ENCODE assay signal across 17 cellular contexts in the genomic region with DNA sequence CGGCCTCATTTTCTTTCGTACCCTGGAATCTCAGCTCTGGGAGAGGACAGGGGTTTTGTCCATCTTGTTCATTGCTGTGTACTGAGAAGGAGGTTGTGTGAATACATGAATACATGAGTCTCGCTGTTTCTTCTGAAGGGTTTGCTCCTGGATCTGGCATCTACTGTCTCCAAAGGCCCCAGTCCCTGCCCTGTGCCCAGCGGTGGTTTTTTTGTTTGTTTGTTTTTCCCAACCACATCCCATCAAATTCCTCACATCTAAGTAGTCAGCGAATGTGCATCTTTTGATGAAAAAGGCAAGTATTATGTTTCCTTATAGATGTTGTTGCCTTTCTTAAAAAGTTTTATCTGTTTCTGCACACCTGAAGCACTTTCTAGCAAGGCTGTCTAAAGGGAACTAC. TPM values are rescaled to one million over a fixed set of nuclear protein-coding genes. Genes with fewer than 3 reads are reported as not detected.
DNase-seq lines count a peak whose midpoint lies in the region; ATAC-seq and TF ChIP-seq lines count a peak whose summit lies in the region.
"Had no signal": no experiment of that assay in that cellular context is flagged by ENCODE, and none has a peak within 500 bp of the region (broad histone marks: within the 10 kb centered on the region; RNA-seq: fewer than 3 reads in every experiment).

No MANE protein-coding gene starts in this region.

- no peak for DNase-seq in activated CD8-positive, alpha-beta T cell treated with anti-CD3 and anti-CD28 coated beads, Interleukin-2, amount 10 ng/mL, durations not matched to agents 7 days and 5 days
- DNase-seq in activated CD8-positive, alpha-beta T cell treated with anti-CD3 and anti-CD28 coated beads for 36 hours = no peak
- DNase-seq in IMR-90 (peak; percentile 66), astrocyte of the hippocampus (ENCODE audit: low read depth, low spot score) (peak; percentile 49), osteoblast (ENCODE audit: insufficient read length, low spot score, missing footprints) (peak; percentile 92), WTC11 (ENCODE audit: low spot score) (no peak)
- DNase-seq in stimulated activated CD4-positive, alpha-beta T cell treated with anti-CD3 and anti-CD28 coated beads, Interleukin-4, amount 100 ng/mL, for 24 hours = no peak
- DNase-seq: adrenal gland; effector memory CD4-positive, alpha-beta T cell; kidney glomerular epithelial cell; midbrain; occipital lobe; Peyer's patch; stomach had no signal

- H3K56ac ChIP-seq in IMR-90 (ENCODE audit: extremely low read depth, insufficient read depth, low read length) = no peak overlapping the region

- peaks cover 7% of the 10 kb centered on the region for H4K20me1 ChIP-seq in IMR-90 (ENCODE audit: insufficient read depth, low read length)
- no peaks in the 10 kb centered on the region for H4K20me1 ChIP-seq in osteoblast (ENCODE audit: insufficient read depth, low read length)

- H3K23ac ChIP-seq in IMR-90 (ENCODE audit: low read depth, low read length) = no peak overlapping the region

- H2BK120ac ChIP-seq in IMR-90 (ENCODE audit: low read depth, low read length) = no peak overlapping the region

- H3K4me1 ChIP-seq in IMR-90 (ENCODE audit: control insufficient read depth, insufficient read depth, low read length) (peaks cover 9% of the 10 kb centered on the region), osteoblast (ENCODE audit: insufficient read depth, low read length) (peaks cover 7% of the 10 kb centered on the region)
- H3K4me1 ChIP-seq: adrenal gland, Peyer's patch had no signal

- 100% methylated on average over 2 of the region's 5 CpGs; no CpG with 5 or more reads in 1 of the 2 experiments for WGBS in IMR-90 (ENCODE audit: extremely low coverage in 2 of 2, insufficient read length in 1 of 2), 2 experiments

- H3K27ac Mint-ChIP-seq in activated CD8-positive, alpha-beta T cell treated with anti-CD3 and anti-CD28 coated beads, Interleukin-2, amount 10 ng/mL, durations not matched to agents 7 days and 5 days = peak overlapping the region; percentile 61
- no peak overlapping the region for H3K27ac Mint-ChIP-seq in activated CD8-positive, alpha-beta T cell treated with anti-CD3 and anti-CD28 coated beads for 36 hours
- no peak overlapping the region for H3K27ac Mint-ChIP-seq in WTC11

- H2BK5ac ChIP-seq in IMR-90 (ENCODE audit: low read depth, low read length, poor library complexity, severe bottlenecking) = no peak overlapping the region

- H2BK15ac ChIP-seq in IMR-90 (ENCODE audit: low read depth, low read length) = no peak overlapping the region

- H3K79me2 ChIP-seq in osteoblast (ENCODE audit: insufficient read depth, low read length) = no peaks in the 10 kb centered on the region

- no peaks in the 10 kb centered on the region for H3K27me3 Mint-ChIP-seq in activated CD8-positive, alpha-beta T cell treated with anti-CD3 and anti-CD28 coated beads, Interleukin-2, amount 10 ng/mL, durations not matched to agents 7 days and 5 days (ENCODE audit: low read depth)
- H3K27me3 Mint-ChIP-seq in activated CD8-positive, alpha-beta T cell treated with anti-CD3 and anti-CD28 coated beads for 36 hours = no peaks in the 10 kb centered on the region
- H3K27me3 Mint-ChIP-seq in WTC11 (ENCODE audit: low read depth) = peaks cover 3% of the 10 kb centered on the region

- H3K27ac ChIP-seq in IMR-90 (ENCODE audit: insufficient read depth, low read length) (no peak overlapping the region), osteoblast (ENCODE audit: low read depth, low read length) (no peak overlapping the region)
- H3K27ac ChIP-seq: adrenal gland, Peyer's patch, stomach had no signal

- no peak for TF ChIP-seq POLR2A in IMR-90 (IDR thresholded peaks at IDR 0.05; ENCODE audit: low read depth, low read length)

- no peak overlapping the region for H3K18ac ChIP-seq in IMR-90 (ENCODE audit: low read depth, low read length)

- no peak for TF ChIP-seq RAD21 in IMR-90 (IDR thresholded peaks at IDR 0.05; ENCODE audit: low read length)

- no peaks in the 10 kb centered on the region for H3K9me3 Mint-ChIP-seq in activated CD8-positive, alpha-beta T cell treated with anti-CD3 and anti-CD28 coated beads, Interleukin-2, amount 10 ng/mL, durations not matched to agents 7 days and 5 days (ENCODE audit: insufficient read depth)
- H3K9me3 Mint-ChIP-seq in activated CD8-positive, alpha-beta T cell treated with anti-CD3 and anti-CD28 coated beads for 36 hours = no peaks in the 10 kb centered on the region
- no peaks in the 10 kb centered on the region for H3K9me3 Mint-ChIP-seq in WTC11

- no peak overlapping the region for H2AK5ac ChIP-seq in IMR-90 (ENCODE audit: low read depth, low read length)

- no peaks in the 10 kb centered on the region for H3K9me3 ChIP-seq in IMR-90 (ENCODE audit: control insufficient read depth, insufficient read depth, low read length)
- no peaks in the 10 kb centered on the region for H3K9me3 ChIP-seq in osteoblast (ENCODE audit: low read depth, low read length)
- H3K9me3 ChIP-seq: adrenal gland, stomach had no signal

- H3K4me2 ChIP-seq in IMR-90 (ENCODE audit: low read depth, low read length) = no peak overlapping the region
- H3K4me2 ChIP-seq in osteoblast (ENCODE audit: insufficient read depth, low read length) = no peak overlapping the region

- H2AFZ ChIP-seq in IMR-90 (replicated peaks; ENCODE audit: low read length, poor library complexity) (no peak overlapping the region), osteoblast (ENCODE audit: low read length) (no peak overlapping the region)

- no peak for TF ChIP-seq CTCF in activated CD8-positive, alpha-beta T cell treated with anti-CD3 and anti-CD28 coated beads for 36 hours (IDR thresholded peaks at IDR 0.05)
- TF ChIP-seq CTCF in IMR-90 (conservative IDR thresholded peaks at IDR 0.05; ENCODE audit: low read depth, low read length) = no peak
- TF ChIP-seq CTCF in osteoblast (IDR thresholded peaks at IDR 0.05; ENCODE audit: extremely low read depth, low read depth, low read length) = no peak
- no peak for TF ChIP-seq CTCF in WTC11 (IDR thresholded peaks at IDR 0.05)

- H2AK9ac ChIP-seq in IMR-90 (replicated peaks; ENCODE audit: low read depth, low read length, poor library complexity) = peak overlapping the region; percentile 67

- no peak overlapping the region for H4K91ac ChIP-seq in IMR-90 (ENCODE audit: insufficient read depth, low read depth, low read length)

- POLR2A ChIA-PET in activated CD8-positive, alpha-beta T cell treated with anti-CD3 and anti-CD28 coated beads, Interleukin-2, amount 10 ng/mL, durations not matched to agents 7 days and 5 days (lab: Charles Lee) = no interaction called here
- POLR2A ChIA-PET in activated CD8-positive, alpha-beta T cell treated with anti-CD3 and anti-CD28 coated beads for 36 hours (lab: Charles Lee) = no interaction called here
- POLR2A ChIA-PET in IMR-90 (lab: Charles Lee; ENCODE audit: unreplicated experiment) = no interaction called here
- POLR2A ChIA-PET in WTC11 (lab: Charles Lee) = no interaction called here

- no peaks in the 10 kb centered on the region for H3K4me1 Mint-ChIP-seq in activated CD8-positive, alpha-beta T cell treated with anti-CD3 and anti-CD28 coated beads, Interleukin-2, amount 10 ng/mL, durations not matched to agents 7 days and 5 days (ENCODE audit: low read depth)
- H3K4me1 Mint-ChIP-seq in activated CD8-positive, alpha-beta T cell treated with anti-CD3 and anti-CD28 coated beads for 36 hours (ENCODE audit: low read depth) = no peaks in the 10 kb centered on the region
- peaks cover 6% of the 10 kb centered on the region for H3K4me1 Mint-ChIP-seq in WTC11

- H3K9me1 ChIP-seq in IMR-90 (ENCODE audit: insufficient read depth, low read length) = no peaks in the 10 kb centered on the region; the same call in 1 of the 2 replicates

- H3K27me3 ChIP-seq in IMR-90 (ENCODE audit: control insufficient read depth, insufficient read depth, low read length) = no peaks in the 10 kb centered on the region
- no peaks in the 10 kb centered on the region for H3K27me3 ChIP-seq in osteoblast (ENCODE audit: insufficient read depth, low read length)
- H3K27me3 ChIP-seq: adrenal gland, Peyer's patch, stomach had no signal

- H3K9ac ChIP-seq in IMR-90 (ENCODE audit: low read depth, low read length) = no peak overlapping the region

- dilution Hi-C loops in IMR-90 (cut with HindIII; ENCODE audit: low sequenced_read_pairs, unreplicated experiment) = no loop called here

- no peak overlapping the region for H3K4ac ChIP-seq in IMR-90 (ENCODE audit: low read depth, low read length)

- no TSS peak for BruUV-seq in IMR-90 (replicated peaks; lab: Mats Ljungman, UMichigan)

- no peak overlapping the region for H4K5ac ChIP-seq in IMR-90 (ENCODE audit: low read depth, low read length)

- H3K36me3 Mint-ChIP-seq in activated CD8-positive, alpha-beta T cell treated with anti-CD3 and anti-CD28 coated beads, Interleukin-2, amount 10 ng/mL, durations not matched to agents 7 days and 5 days (ENCODE audit: low read depth) = peaks cover 31% of the 10 kb centered on the region
- H3K36me3 Mint-ChIP-seq in activated CD8-positive, alpha-beta T cell treated with anti-CD3 and anti-CD28 coated beads for 36 hours (ENCODE audit: low read depth) = peaks cover 14% of the 10 kb centered on the region
- H3K36me3 Mint-ChIP-seq in WTC11 = peaks cover 15% of the 10 kb centered on the region

- H2BK20ac ChIP-seq in IMR-90 (ENCODE audit: low read depth, low read length) = no peak overlapping the region

- CTCF ChIA-PET in activated CD8-positive, alpha-beta T cell treated with anti-CD3 and anti-CD28 coated beads, Interleukin-2, amount 10 ng/mL, durations not matched to agents 7 days and 5 days (lab: Charles Lee) = no interaction called here
- CTCF ChIA-PET in activated CD8-positive, alpha-beta T cell treated with anti-CD3 and anti-CD28 coated beads for 36 hours (lab: Charles Lee) = no interaction called here
- CTCF ChIA-PET in IMR-90 (lab: Yijun Ruan, JAX) (interaction anchor here (0.7 kb wide), 1 partner anchor 9 kb away, joined by 4 read pairs; no protein-coding TSS in a partner anchor), WTC11 (lab: Charles Lee) (interaction anchor here (3.7 kb wide), 1 partner anchor 95 kb away, joined by 21 read pairs; no protein-coding TSS in a partner anchor)

- no peak overlapping the region for H3K4me3 Mint-ChIP-seq in activated CD8-positive, alpha-beta T cell treated with anti-CD3 and anti-CD28 coated beads, Interleukin-2, amount 10 ng/mL, durations not matched to agents 7 days and 5 days
- H3K4me3 Mint-ChIP-seq in activated CD8-positive, alpha-beta T cell treated with anti-CD3 and anti-CD28 coated beads for 36 hours = no peak overlapping the region
- no peak overlapping the region for H3K4me3 Mint-ChIP-seq in WTC11

- intact Hi-C loops in activated CD8-positive, alpha-beta T cell treated with anti-CD3 and anti-CD28 coated beads for 36 hours (cut with micrococcal nuclease) = no loop called here
- intact Hi-C loops in IMR-90 (cut with micrococcal nuclease) = no loop called here

- H4K8ac ChIP-seq in IMR-90 (ENCODE audit: low read depth in 2 of 2, low read length in 2 of 2) = no peak overlapping the region

- no peak overlapping the region for H3K4me3 ChIP-seq in IMR-90 (ENCODE audit: insufficient read depth, low read depth, low read length)
- H3K4me3 ChIP-seq in osteoblast (ENCODE audit: insufficient read depth, low read length) = no peak overlapping the region
- H3K4me3 ChIP-seq: adrenal gland, Peyer's patch, stomach had no signal

- H3K36me3 ChIP-seq in IMR-90 (ENCODE audit: control insufficient read depth, insufficient read depth, low read length) = peaks cover 36% of the 10 kb centered on the region
- H3K36me3 ChIP-seq in osteoblast (ENCODE audit: insufficient read depth, low read length) = peaks cover 46% of the 10 kb centered on the region

- in situ Hi-C loops in IMR-90 (cut with MboI; ENCODE audit: low sequenced_read_pairs) = no loop called here

- ATAC-seq in activated CD8-positive, alpha-beta T cell treated with anti-CD3 and anti-CD28 coated beads, Interleukin-2, amount 10 ng/mL, durations not matched to agents 7 days and 5 days = no peak
- no peak for ATAC-seq in activated CD8-positive, alpha-beta T cell treated with anti-CD3 and anti-CD28 coated beads for 36 hours
- ATAC-seq in IMR-90 (ENCODE audit: low read depth) (peak; percentile 28), GM21723 (IDR thresholded peaks at IDR 0.05; ENCODE audit: unreplicated experiment) (no peak), WTC11 (no peak)
- ATAC-seq: right cardiac atrium had no signal

- no peak overlapping the region for H3K14ac ChIP-seq in IMR-90 (replicated peaks; ENCODE audit: low read depth, low read length)

- H3K79me1 ChIP-seq in IMR-90 (ENCODE audit: low read depth in 1 of 2, low read length in 2 of 2) = no peaks in the 10 kb centered on the region; a peak in 1 of 4 replicates

RNA-seq across cellular contexts. Expression of gene DCAF15, which starts 12.5 kb away (rescaled TPM):
- 100 to 1,000 TPM in 1 of 2 experiments, 10 to 100 TPM in 1; 90.1 to 104 TPM for total RNA-seq in activated CD8-positive, alpha-beta T cell treated with anti-CD3 and anti-CD28 coated beads, Interleukin-2, amount 10 ng/mL, durations not matched to agents 7 days and 5 days
- 10 to 100 TPM; 51.3 to 51.9 TPM for total RNA-seq in activated CD8-positive, alpha-beta T cell treated with anti-CD3 and anti-CD28 coated beads for 36 hours
- total RNA-seq in IMR-90 (2012; rRNA removed) (6.8 and 7.5 TPM in 2 replicates), osteoblast (11.5 and 11.9 TPM in 2 replicates), WTC11 (2021) (82.9 to 89.0 TPM (median 83.3 TPM) in 3 replicates)
- 31.0 and 31.9 TPM in 2 replicates for polyA plus RNA-seq in IMR-90 (2012; rRNA removed)
- polyA plus RNA-seq in IMR-90 (2012; cell fraction: cytosol; rRNA removed) = 12.6 and 27.6 TPM in 2 replicates
- polyA plus RNA-seq in IMR-90 (2012; cell fraction: nucleus; rRNA removed; ENCODE audit: low replicate concordance) = 116 and 298 TPM in 2 replicates

RNA-seq across cellular contexts. Expression of gene PODNL1, which starts 26.6 kb away (rescaled TPM):
- 1 to 10 TPM in 1 of 2 experiments, under 1 TPM in 1; 0.11 to 1.3 TPM for total RNA-seq in activated CD8-positive, alpha-beta T cell treated with anti-CD3 and anti-CD28 coated beads, Interleukin-2, amount 10 ng/mL, durations not matched to agents 7 days and 5 days
- not detected for total RNA-seq in activated CD8-positive, alpha-beta T cell treated with anti-CD3 and anti-CD28 coated beads for 36 hours
- total RNA-seq in IMR-90 (2012; rRNA removed) (under 0.01 TPM in 2 replicates), osteoblast (4.0 and 6.5 TPM in 2 replicates), WTC11 (2021) (1.1 to 1.4 TPM (median 1.4 TPM) in 3 replicates)
- polyA plus RNA-seq in IMR-90 (2012; rRNA removed) = 2.3 and 2.4 TPM in 2 replicates
- 4.0 and 5.7 TPM in 2 replicates for polyA plus RNA-seq in IMR-90 (2012; cell fraction: cytosol; rRNA removed)
- 2.6 and 6.9 TPM in 2 replicates for polyA plus RNA-seq in IMR-90 (2012; cell fraction: nucleus; rRNA removed; ENCODE audit: low replicate concordance)
- total RNA-seq: A673, occipital lobe, stomach had no signal

RNA-seq across cellular contexts. Expression of gene RFX1, which starts 41.3 kb away (rescaled TPM):
- total RNA-seq in activated CD8-positive, alpha-beta T cell treated with anti-CD3 and anti-CD28 coated beads, Interleukin-2, amount 10 ng/mL, durations not matched to agents 7 days and 5 days = 10 to 100 TPM; 15.9 to 17.7 TPM
- total RNA-seq in activated CD8-positive, alpha-beta T cell treated with anti-CD3 and anti-CD28 coated beads for 36 hours = 10 to 100 TPM; 13.3 to 14.1 TPM
- 0.36 and 0.83 TPM in 2 replicates for total RNA-seq in IMR-90 (2012; rRNA removed)
- polyA plus RNA-seq in IMR-90 (2012; rRNA removed) = 3.1 TPM in 2 replicates
- polyA plus RNA-seq in IMR-90 (2012; cell fraction: cytosol; rRNA removed) = 1.9 and 3.0 TPM in 2 replicates
- 6.2 and 20.2 TPM in 2 replicates for polyA plus RNA-seq in IMR-90 (2012; cell fraction: nucleus; rRNA removed; ENCODE audit: low replicate concordance)
- 2.4 and 2.5 TPM in 2 replicates for total RNA-seq in osteoblast
- total RNA-seq in WTC11 (2021) = 20.4 to 23.2 TPM (median 21.4 TPM) in 3 replicates

RNA-seq across cellular contexts. Expression of gene CC2D1A, which starts 58.8 kb away (rescaled TPM):
- 10 to 100 TPM; 27.8 to 28.9 TPM for total RNA-seq in activated CD8-positive, alpha-beta T cell treated with anti-CD3 and anti-CD28 coated beads, Interleukin-2, amount 10 ng/mL, durations not matched to agents 7 days and 5 days
- total RNA-seq in activated CD8-positive, alpha-beta T cell treated with anti-CD3 and anti-CD28 coated beads for 36 hours = 10 to 100 TPM; 22.4 to 23.8 TPM
- total RNA-seq in IMR-90 (2012; rRNA removed) (3.9 and 4.1 TPM in 2 replicates), osteoblast (19.2 and 22.4 TPM in 2 replicates), WTC11 (2021) (36.6 to 44.2 TPM (median 42.2 TPM) in 3 replicates)
- polyA plus RNA-seq in IMR-90 (2012; rRNA removed) = 12.4 and 14.7 TPM in 2 replicates
- 13.0 and 18.1 TPM in 2 replicates for polyA plus RNA-seq in IMR-90 (2012; cell fraction: cytosol; rRNA removed)
- polyA plus RNA-seq in IMR-90 (2012; cell fraction: nucleus; rRNA removed; ENCODE audit: low replicate concordance) = 70.8 and 113 TPM in 2 replicates

RNA-seq across cellular contexts. Expression of gene BRME1, which starts 58.9 kb away (rescaled TPM):
- 1 to 10 TPM; 4.2 to 5.0 TPM for total RNA-seq in activated CD8-positive, alpha-beta T cell treated with anti-CD3 and anti-CD28 coated beads, Interleukin-2, amount 10 ng/mL, durations not matched to agents 7 days and 5 days
- total RNA-seq in activated CD8-positive, alpha-beta T cell treated with anti-CD3 and anti-CD28 coated beads for 36 hours = 1 to 10 TPM; 3.6 to 5.2 TPM
- total RNA-seq in IMR-90 (2012; rRNA removed) (0.18 and 0.28 TPM in 2 replicates), osteoblast (0.59 and 0.72 TPM in 2 replicates), WTC11 (2021) (5.0 to 7.2 TPM (median 6.4 TPM) in 3 replicates)
- polyA plus RNA-seq in IMR-90 (2012; rRNA removed) = 0.38 and 0.56 TPM in 2 replicates
- polyA plus RNA-seq in IMR-90 (2012; cell fraction: cytosol; rRNA removed) = 0.03 and 0.48 TPM in 2 replicates
- polyA plus RNA-seq in IMR-90 (2012; cell fraction: nucleus; rRNA removed; ENCODE audit: low replicate concordance) = 0.92 and 1.6 TPM in 2 replicates

Comparison
In these comparisons a context has a peak if more than half of its experiments do, and no peak if none do; other contexts are left out.
1. DNase-seq: peak in IMR-90 (single experiment), astrocyte of the hippocampus (single experiment) and osteoblast (single experiment); none in activated CD8-positive, alpha-beta T cell treated with anti-CD3 and anti-CD28 coated beads, Interleukin-2, amount 10 ng/mL, durations not matched to agents 7 days and 5 days (single experiment), activated CD8-positive, alpha-beta T cell treated with anti-CD3 and anti-CD28 coated beads for 36 hours (single experiment), stimulated activated CD4-positive, alpha-beta T cell treated with anti-CD3 and anti-CD28 coated beads, Interleukin-4, amount 100 ng/mL, for 24 hours (single experiment) and WTC11 (single experiment).
2. CTCF ChIA-PET loops: an anchor here in IMR-90 (0.7 kb wide) and WTC11 (3.7 kb wide); none called in activated CD8-positive, alpha-beta T cell treated with anti-CD3 and anti-CD28 coated beads, Interleukin-2, amount 10 ng/mL, durations not matched to agents 7 days and 5 days and activated CD8-positive, alpha-beta T cell treated with anti-CD3 and anti-CD28 coated beads for 36 hours.